9 cellular contexts compared by ENCODE assay signal in the genomic region with DNA sequence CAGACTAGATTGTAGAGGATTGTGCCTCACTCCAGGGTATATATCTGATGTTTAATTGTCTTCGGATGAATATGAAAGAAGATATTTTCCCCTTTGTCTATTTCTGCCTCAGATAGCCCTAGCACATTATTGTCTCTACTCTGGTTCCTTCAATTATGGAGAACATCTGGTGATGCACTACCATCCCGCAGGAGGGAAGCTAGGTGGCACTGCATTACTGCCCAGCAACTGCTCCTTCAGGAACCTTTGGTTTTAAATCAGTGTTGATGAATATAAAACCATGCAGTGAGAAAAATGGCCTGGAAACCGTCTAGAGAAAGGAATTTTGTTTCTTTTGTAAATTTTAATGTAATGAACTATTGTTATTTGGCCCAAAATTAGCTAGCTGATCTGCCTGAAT.
DNase-seq lines count a peak whose midpoint lies in the region; ATAC-seq and TF ChIP-seq lines count a peak whose summit lies in the region.
"Had no signal": no experiment of that assay in that cellular context is flagged by ENCODE, and none has a peak within 500 bp of the region (broad histone marks: within the 10 kb centered on the region; RNA-seq: fewer than 3 reads in every experiment).

No MANE protein-coding gene starts in this region.

- peak; percentile 1 for DNase-seq in NCI-H2081 (lab: John Stamatoyannopoulos, UW)
- DNase-seq in NCI-H2081 treated with DMSO at 0.1 percent for 48 hours (lab: John Stamatoyannopoulos, UW) = no peak
- DNase-seq in NB4 (ENCODE audit: low read depth) = peak; percentile 27
- DNase-seq in endothelial cell (ENCODE audit: low spot score) = peak; percentile 7
- DNase-seq in omental fat pad (ENCODE audit: low spot score) = no peak
- DNase-seq in NCI-H510A treated with DMSO at 0.1 percent for 48 hours (lab: John Stamatoyannopoulos, UW) = no peak

- no peak overlapping the region for H3K27ac Mint-ChIP-seq in endothelial cell (ENCODE audit: unreplicated experiment)

- TF ChIP-seq POLR2A in NB4 (IDR thresholded peaks at IDR 0.05; ENCODE audit: extremely low read depth, insufficient read length) = no peak

- no peaks in the 10 kb centered on the region for H3K27me3 Mint-ChIP-seq in endothelial cell (ENCODE audit: unreplicated experiment)

- TF ChIP-seq CTCF in NB4 (IDR thresholded peaks at IDR 0.05; ENCODE audit: low read depth, low read length) (peak; percentile 19), endothelial cell (IDR thresholded peaks at IDR 0.05; ENCODE audit: unreplicated experiment) (no peak), omental fat pad (IDR thresholded peaks at IDR 0.05) (peak in 1 of 3 donors; percentile 39)

- ATAC-seq in omental fat pad (ENCODE audit: low FRiP score) (peak; percentile 96), GM19467 (IDR thresholded peaks at IDR 0.05; ENCODE audit: unreplicated experiment) (no peak), HG02970 (IDR thresholded peaks at IDR 0.05; ENCODE audit: low FRiP score, unreplicated experiment) (no peak)

- no peak overlapping the region for H3K4me3 ChIP-seq in NB4 (ENCODE audit: low read depth, low read length)
- H3K4me3 ChIP-seq: BLaER1 had no signal

- H3K4me3 Mint-ChIP-seq in endothelial cell (ENCODE audit: unreplicated experiment) = no peak overlapping the region

- no peaks in the 10 kb centered on the region for H3K36me3 Mint-ChIP-seq in endothelial cell (ENCODE audit: low read depth, unreplicated experiment)

- no peaks in the 10 kb centered on the region for H3K9me3 Mint-ChIP-seq in endothelial cell (ENCODE audit: unreplicated experiment)

- H3K4me1 Mint-ChIP-seq in endothelial cell (ENCODE audit: unreplicated experiment) = no peaks in the 10 kb centered on the region

Comparison
In these comparisons a context has a peak if more than half of its experiments do, and no peak if none do; other contexts are left out.
1. DNase-seq: peak in NCI-H2081 (2 of 2), NB4 (single experiment) and endothelial cell (single experiment); none in NCI-H2081 treated with DMSO at 0.1 percent for 48 hours (single experiment), omental fat pad (single experiment) and NCI-H510A treated with DMSO at 0.1 percent for 48 hours (single experiment).